Comparison of ENCODE assay signal across 12 cellular contexts in the genomic region with DNA sequence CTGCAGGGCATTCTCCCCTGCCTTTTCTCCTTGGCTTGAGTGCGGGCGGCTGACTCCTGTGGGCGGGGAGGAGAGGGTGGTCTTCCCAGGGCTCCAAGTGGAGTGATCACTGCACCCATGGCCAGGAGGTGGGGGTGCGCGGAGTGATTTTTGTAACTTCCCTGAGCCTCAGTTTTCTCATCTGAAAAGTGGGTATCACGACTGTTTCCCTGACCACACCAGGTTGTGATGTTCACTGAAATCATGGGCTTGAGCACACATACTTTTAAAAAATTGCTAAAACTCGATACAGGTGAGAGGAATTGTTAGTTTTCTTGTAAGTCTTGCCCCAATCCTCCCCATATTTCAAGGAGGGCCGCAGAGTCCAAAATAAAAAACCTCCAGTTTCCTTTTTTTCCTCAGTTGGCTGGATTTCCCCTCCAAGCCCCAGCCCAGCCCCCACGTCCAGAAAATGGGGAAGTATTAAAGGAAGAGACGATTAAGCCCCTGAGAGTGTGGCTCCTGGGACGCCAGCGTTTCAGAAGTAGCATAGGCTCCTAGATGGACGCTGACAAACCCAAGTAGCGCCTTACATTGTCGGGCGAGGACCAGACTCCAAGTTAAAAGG. TPM values are rescaled to one million over a fixed set of nuclear protein-coding genes. Genes with fewer than 3 reads are reported as not detected.
A peak's percentile ranks its signal among the peaks of the same experiment; 100 is the strongest.
DNase-seq lines count a peak whose midpoint lies in the region; ATAC-seq, FAIRE-seq and TF ChIP-seq lines count a peak whose summit lies in the region.
"Had no signal": no experiment of that assay in that cellular context is flagged by ENCODE, and none has a peak within 500 bp of the region (broad histone marks: within the 10 kb centered on the region; RNA-seq: fewer than 3 reads in every experiment).

No MANE protein-coding gene starts in this region.

- POLR2A ChIA-PET in HepG2 (lab: Yijun Ruan, JAX), result no interaction called here

- H2AFZ ChIP-seq in HepG2 (ENCODE audit: low read length), result no peak overlapping the region

- no peaks in the 10 kb centered on the region for H4K20me1 ChIP-seq in HepG2 (ENCODE audit: insufficient read depth, low read length)

- H3K36me3 ChIP-seq in HepG2 (replicated peaks in 1 of 2; ENCODE audit: control insufficient read depth in 1 of 2, insufficient read depth in 2 of 2, low read length in 2 of 2), result no peaks in the 10 kb centered on the region
- no peaks in the 10 kb centered on the region for H3K36me3 ChIP-seq in right lobe of liver
- no peaks in the 10 kb centered on the region for H3K36me3 ChIP-seq in endodermal cell (ENCODE audit: control insufficient read depth, insufficient read depth, low read length)
- no peaks in the 10 kb centered on the region for H3K36me3 ChIP-seq in ovary

- no peak overlapping the region for H3K27ac Mint-ChIP-seq in endodermal cell
- H3K27ac Mint-ChIP-seq: activated B cell treated with CpG ODN at 0.5 μM for 24 hours had no signal

- no peaks in the 10 kb centered on the region for H3K9me3 Mint-ChIP-seq in endodermal cell
- H3K9me3 Mint-ChIP-seq: activated B cell treated with CpG ODN at 0.5 μM for 24 hours had no signal

- H3K4me1 Mint-ChIP-seq in endodermal cell, result peaks cover 15% of the 10 kb centered on the region

- FAIRE-seq in HepG2 (lab: Jason Lieb, UNC) (no peak), D721Med (lab: Jason Lieb, UNC) (no peak)

- TF ChIP-seq POLR2A in HepG2 (IDR thresholded peaks at IDR 0.05; ENCODE audit: insufficient read depth in 1 of 2, low read depth in 2 of 2, low read length in 2 of 2), result no peak
- no peak for TF ChIP-seq POLR2A in right lobe of liver (IDR thresholded peaks at IDR 0.05)
- no peak for TF ChIP-seq POLR2A in ovary (IDR thresholded peaks at IDR 0.05)

- H3K9me3 ChIP-seq in HepG2 (ENCODE audit: low read length) (no peaks in the 10 kb centered on the region), right lobe of liver (no peaks in the 10 kb centered on the region), endodermal cell (ENCODE audit: control insufficient read depth, low read length) (no peaks in the 10 kb centered on the region), ovary (no peaks in the 10 kb centered on the region)

- WGBS in HepG2 (ENCODE audit: low lambda C conversion rate), result 35% methylated on average over 13 of the region's 16 CpGs
- WGBS in right lobe of liver (ENCODE audit: insufficient coverage, low coverage, low lambda C conversion rate, missing lambda C conversion rate), result 11% methylated on average over 13 of the region's 16 CpGs
- 12% methylated on average over 8 to 12 of the region's 16 CpGs for WGBS in endodermal cell (ENCODE audit: insufficient coverage in 1 of 2, insufficient read length in 1 of 2), 2 experiments
- WGBS in ovary, 3 donors, result 69 to 87% (median 82%) methylated on average over 16 of the region's 16 CpGs

- H3K36me3 Mint-ChIP-seq in endodermal cell (ENCODE audit: low read depth), result no peaks in the 10 kb centered on the region

- H3K9ac ChIP-seq in HepG2 (ENCODE audit: insufficient read depth, low read depth, low read length), result no peak overlapping the region
- no peak overlapping the region for H3K9ac ChIP-seq in endodermal cell (ENCODE audit: extremely low read depth, low read length, poor library complexity, severe bottlenecking)

- H3K4me3 Mint-ChIP-seq in endodermal cell, result peak overlapping the region; percentile 38
- H3K4me3 Mint-ChIP-seq: activated B cell treated with CpG ODN at 0.5 μM for 24 hours had no signal

- no TSS peak for BruUV-seq in HepG2 (replicated peaks; lab: Mats Ljungman, UMichigan)

- ATAC-seq in HepG2, result no peak
- ATAC-seq in right lobe of liver, result no peak
- no peak for ATAC-seq in HG03342 (IDR thresholded peaks at IDR 0.05; ENCODE audit: unreplicated experiment)

- no peak for TF ChIP-seq RAD21 in HepG2 (CRISPR knock-in tag; IDR thresholded peaks at IDR 0.05)

- no peaks in the 10 kb centered on the region for H3K79me2 ChIP-seq in HepG2 (ENCODE audit: insufficient read depth, low read length)

- DNase-seq in HepG2 (ENCODE audit: low spot score) (no peak), right lobe of liver (no peak), endodermal cell (no peak), ovary (no peak), D721Med (ENCODE audit: insufficient read length, low spot score) (no peak), NCI-H1417 treated with DMSO at 0.1 percent for 48 hours (lab: John Stamatoyannopoulos, UW) (no peak), cortex of kidney (lab: John Stamatoyannopoulos, UW) (no peak)
- DNase-seq: activated B cell treated with CpG ODN at 0.5 μM for 24 hours, DMS153, NCI-H2171 treated with DMSO at 0.1 percent for 48 hours had no signal

- TF ChIP-seq CTCF in HepG2 (CRISPR knock-in tag; IDR thresholded peaks at IDR 0.05) (no peak), right lobe of liver (IDR thresholded peaks at IDR 0.05) (no peak), endodermal cell (conservative IDR thresholded peaks at IDR 0.05) (no peak), ovary (IDR thresholded peaks at IDR 0.05) (no peak), D721Med (IDR thresholded peaks at IDR 0.05; ENCODE audit: insufficient read depth, missing control alignments) (no peak)

- TF ChIP-seq EP300 in HepG2 (IDR thresholded peaks at IDR 0.05; ENCODE audit: low read depth in 2 of 2, low read length in 2 of 2) (no peak), HepG2 (CRISPR knock-in tag; IDR thresholded peaks at IDR 0.05; ENCODE audit: borderline replicate concordance) (no peak), ovary (IDR thresholded peaks at IDR 0.05) (no peak)

- intact Hi-C loops in HepG2 (cut with micrococcal nuclease; ENCODE audit: unreplicated experiment) (loop anchor here (5.0 kb wide), 1 partner anchor 571 kb away; no protein-coding TSS in a partner anchor), right lobe of liver (cut with DNase I) (no loop called here), ovary (cut with DNase I) (loop anchor here in 3 of 4 donors (2.0 to 10.0 kb wide), 7 partner anchors 91 to 809 kb away; a partner anchor contains a TSS)

- H3K27me3 ChIP-seq in HepG2 (ENCODE audit: control insufficient read depth in 1 of 2, insufficient read depth in 2 of 2, low read length in 2 of 2) (peaks cover 13 to 96% of the 10 kb centered on the region in 2 experiments), right lobe of liver (peaks cover 12 to 61% of the 10 kb centered on the region in 2 donors), endodermal cell (ENCODE audit: control insufficient read depth, insufficient read depth, low read length, poor library complexity, severe bottlenecking) (peaks cover 100% of the 10 kb centered on the region), ovary (no peaks in the 10 kb centered on the region)

- CTCF ChIA-PET in HepG2 (lab: Yijun Ruan, JAX; ENCODE audit: low intra/inter-chr PET ratio, low total read pairs), result no interaction called here

- peaks cover 100% of the 10 kb centered on the region for H3K27me3 Mint-ChIP-seq in endodermal cell (ENCODE audit: insufficient read depth)

- H3K27ac ChIP-seq in HepG2 (ENCODE audit: extremely low read length, insufficient read depth, low read length) (no peak overlapping the region), right lobe of liver (no peak overlapping the region), endodermal cell (ENCODE audit: low read depth, low read length) (no peak overlapping the region), ovary (no peak overlapping the region)

- H3K4me3 ChIP-seq in HepG2 (replicated peaks in 1 of 3; ENCODE audit: insufficient read depth in 1 of 3, low read depth in 2 of 3, low read length in 3 of 3) (no peak overlapping the region; a peak in 1 of 6 replicates), right lobe of liver (no peak overlapping the region), endodermal cell (ENCODE audit: low read length) (no peak overlapping the region), ovary (peak overlapping the region; percentile 38)

- H3K4me1 ChIP-seq in HepG2 (ENCODE audit: insufficient read depth, low read length) (0 out of 2 replicates have a peak, but pooled peaks cover 17% of the 10 kb centered on the region), right lobe of liver (peaks cover 0 to 20% (median 0%) of the 10 kb centered on the region in 4 donors), endodermal cell (ENCODE audit: control insufficient read depth, insufficient read depth, low read length) (peaks cover 7% of the 10 kb centered on the region), ovary (ENCODE audit: insufficient read depth) (peaks cover 6% of the 10 kb centered on the region)

- in situ Hi-C loops in HepG2 (cut with HindIII; ENCODE audit: extremely low pct_ligation_motif_present, low pct_unique_long_range_greater_than_20kb), result loop anchor here (25.0 kb wide), 1 partner anchor 576 kb away; no protein-coding TSS in a partner anchor

- H3K4me2 ChIP-seq in HepG2 (ENCODE audit: low read depth, low read length), result no peak overlapping the region

TF ChIP-seq in HepG2, 621 proteins besides CTCF, POLR2A, EP300 and RAD21:
- no peak for TF ChIP-seq ZNF317 (CRISPR knock-in tag; IDR thresholded peaks at IDR 0.05)
- peak; percentile 73 for TF ChIP-seq ZNF629 (CRISPR knock-in tag; conservative IDR thresholded peaks at IDR 0.05)

RNA-seq across cellular contexts. Expression of a gene that starts 6.7 kb away (rescaled TPM):
- total RNA-seq in HepG2 (2016; rRNA removed; fragmentation: Illumina TruSeq; extraction: Trizol), result not detected in 2 replicates
- not detected in 2 replicates for total RNA-seq in HepG2 (2016; cell fraction: cytosol; rRNA removed; fragmentation: Illumina TruSeq; extraction: Trizol; ENCODE audit: low read depth)
- total RNA-seq in HepG2 (2016; cell fraction: insoluble cytoplasmic fraction; rRNA removed; fragmentation: Illumina TruSeq; extraction: Trizol), result not detected in 2 replicates
- total RNA-seq in HepG2 (2016; cell fraction: membrane; rRNA removed; fragmentation: Illumina TruSeq; extraction: Trizol), result not detected in 2 replicates
- total RNA-seq in HepG2 (2016; cell fraction: nucleus; rRNA removed; fragmentation: Illumina TruSeq; extraction: Trizol), result not detected in 2 replicates
- polyA plus RNA-seq in HepG2 (2011; rRNA removed), result not detected in 2 replicates
- polyA plus RNA-seq in HepG2 (2011; cell fraction: cytosol; rRNA removed), result not detected in 2 replicates
- not detected in 2 replicates for polyA plus RNA-seq in HepG2 (2011; cell fraction: nucleus; rRNA removed)
- 0.07 TPM in 1 of 2 replicates, not detected in the other for polyA plus RNA-seq in HepG2 (2012)
- polyA plus RNA-seq in HepG2 (2016; cell fraction: cytosol; fragmentation: Illumina TruSeq; extraction: Trizol; ENCODE audit: low read depth), result not detected in 2 replicates
- polyA plus RNA-seq in HepG2 (2016; cell fraction: insoluble cytoplasmic fraction; fragmentation: Illumina TruSeq; extraction: Trizol; ENCODE audit: low read depth), result not detected in 2 replicates
- not detected in 2 replicates for polyA plus RNA-seq in HepG2 (2016; cell fraction: membrane; fragmentation: Illumina TruSeq; extraction: Trizol; ENCODE audit: low read depth)
- polyA plus RNA-seq in HepG2 (2016; cell fraction: nucleus; fragmentation: Illumina TruSeq; extraction: Trizol; ENCODE audit: insufficient read depth, low read depth), result not detected in 2 replicates
- not detected in 2 replicates for polyA minus RNA-seq in HepG2 (2011; rRNA and poly(A)+ RNA removed; ENCODE audit: low replicate concordance)
- polyA minus RNA-seq in HepG2 (2011; cell fraction: cytosol; rRNA and poly(A)+ RNA removed), result not detected in 2 replicates
- polyA minus RNA-seq in HepG2 (2011; cell fraction: nucleus; rRNA and poly(A)+ RNA removed), result not detected in 2 replicates
- total RNA-seq in right lobe of liver, result not detected
- total RNA-seq in endodermal cell, result under 1 TPM in 1 of 2 donors, not detected in 1; 0.18 TPM
- polyA plus RNA-seq in endodermal cell (2013, experiment 1 of 2), result 3.8 TPM
- 4.6 TPM for polyA plus RNA-seq in endodermal cell (2013, experiment 2 of 2)
- 10 to 100 TPM in 5 of 7 donors, 1 to 10 TPM in 2; 7.3 to 25.5 (median 12.2) TPM for total RNA-seq in ovary
- 10 to 100 TPM; 14.4 to 62.1 TPM for polyA plus RNA-seq in ovary
- total RNA-seq: activated B cell treated with CpG ODN at 0.5 μM for 24 hours, HT-29 had no signal

Comparison
In these comparisons a context has a peak if more than half of its experiments do, and no peak if none do; other contexts are left out.
1. intact Hi-C loops: an anchor here in HepG2 (5.0 kb wide) and ovary (2.0 to 10.0 kb wide); none called in right lobe of liver.
2. RNA of a gene that starts 6.7 kb away (total RNA-seq): 7.3 to 25.5 TPM in ovary; 0.18 TPM in endodermal cell, not detected in HepG2 and not detected in right lobe of liver; every median in the first group is over 4 times any median in the second.